1 cellular context compared by ENCODE assay signal in genomic region chr7:16422100-16422430, GRCh38.
TF ChIP-seq lines count a peak whose summit lies in the region.

No MANE protein-coding gene starts in this region.

TF ChIP-seq in SK-N-SH treated with all-trans-retinoic acid at 6 μM for 48 hours, 23 proteins besides CTCF, POLR2A, EP300 and RAD21 (continued from another document):
- no peak for TF ChIP-seq TSHZ2 (CRISPR knock-in tag; IDR thresholded peaks at IDR 0.05)
- no peak for TF ChIP-seq POU6F1 (CRISPR knock-in tag; IDR thresholded peaks at IDR 0.05; ENCODE audit: borderline replicate concordance, low read depth)
- TF ChIP-seq RARB (CRISPR knock-in tag; IDR thresholded peaks at IDR 0.05) = no peak
